In the genomic region with DNA sequence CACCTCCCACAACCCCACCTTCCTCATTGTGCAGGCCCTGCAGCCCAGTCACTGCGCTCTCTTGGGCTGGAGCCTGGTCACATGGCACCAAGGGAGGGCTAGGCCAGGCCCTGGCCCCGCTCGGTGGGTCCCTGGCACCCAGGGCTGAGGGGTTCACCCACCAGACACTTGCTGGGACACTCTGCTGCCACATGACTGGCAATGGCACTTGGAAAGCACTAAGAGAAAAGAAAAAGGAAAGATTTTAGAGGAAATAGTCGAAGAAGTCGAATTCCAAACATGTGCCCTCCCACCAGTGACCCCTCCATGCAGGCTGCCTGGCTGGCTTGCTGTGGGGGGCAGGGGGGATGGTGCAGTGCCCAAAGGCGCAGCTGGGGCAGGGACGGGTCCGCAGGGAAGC, we compare ENCODE assay signal across 23 cellular contexts. TPM values are rescaled to one million over a fixed set of nuclear protein-coding genes. Genes with fewer than 3 reads are reported as not detected.
DNase-seq lines count a peak whose midpoint lies in the region; ATAC-seq, FAIRE-seq and TF ChIP-seq lines count a peak whose summit lies in the region.
"Had no signal": no experiment of that assay in that cellular context is flagged by ENCODE, and none has a peak within 500 bp of the region (broad histone marks: within the 10 kb centered on the region; RNA-seq: fewer than 3 reads in every experiment).

No MANE protein-coding gene starts in this region.

- no peak overlapping the region for H4K91ac ChIP-seq in IMR-90 (ENCODE audit: insufficient read depth, low read depth, low read length)
- no peak overlapping the region for H4K91ac ChIP-seq in H1 (replicated peaks; ENCODE audit: insufficient read length, low read length)

- no peak overlapping the region for H2AK5ac ChIP-seq in IMR-90 (ENCODE audit: low read depth, low read length)
- H2AK5ac ChIP-seq in H1 (ENCODE audit: low read depth, low read length), result no peak overlapping the region

- no peak overlapping the region for H3K27ac Mint-ChIP-seq in neural progenitor cell
- H3K27ac Mint-ChIP-seq: HFFc6 had no signal

- H3K36me3 ChIP-seq in IMR-90 (ENCODE audit: control insufficient read depth, insufficient read depth, low read length) (no peaks in the 10 kb centered on the region), H1 (ENCODE audit: control insufficient read depth in 2 of 4, insufficient read depth in 4 of 4, low read length in 3 of 4) (no peaks in the 10 kb centered on the region), neural progenitor cell (no peaks in the 10 kb centered on the region)
- H3K36me3 ChIP-seq: HAP-1 had no signal

- no peaks in the 10 kb centered on the region for H3K36me3 Mint-ChIP-seq in neural progenitor cell
- H3K36me3 Mint-ChIP-seq: CD4-positive, alpha-beta memory T cell had no signal

- H2BK15ac ChIP-seq in IMR-90 (ENCODE audit: low read depth, low read length) (no peak overlapping the region), H1 (ENCODE audit: low read length) (no peak overlapping the region)

- H3K79me2 ChIP-seq in H1 (ENCODE audit: control insufficient read depth in 1 of 2, insufficient read depth in 2 of 2, low read length in 2 of 2), result no peaks in the 10 kb centered on the region
- H3K79me2 ChIP-seq in neural progenitor cell (ENCODE audit: low read depth), result no peaks in the 10 kb centered on the region

- no CpG with 5 or more reads among the region's 8 CpGs for WGBS in IMR-90 (ENCODE audit: extremely low coverage in 2 of 2, insufficient read length in 1 of 2), 2 experiments
- WGBS in H1 (ENCODE audit: extremely low coverage in 1 of 2, insufficient coverage in 1 of 2, insufficient read length in 1 of 2, insufficient replicate concordance in 2 of 2, low coverage in 1 of 2, low lambda C conversion rate in 2 of 2, missing lambda C conversion rate in 1 of 2), 2 experiments, result 85% methylated on average over 8 of the region's 8 CpGs; no CpG with 5 or more reads in 1 of the 2 experiments
- WGBS in lower leg skin, 2 donors, result 82 to 87% methylated on average over 8 of the region's 8 CpGs

- H3K18ac ChIP-seq in IMR-90 (ENCODE audit: low read depth, low read length), result no peak overlapping the region
- H3K18ac ChIP-seq in H1 (ENCODE audit: extremely low read depth, low read length), result no peak overlapping the region

- H3K23ac ChIP-seq in IMR-90 (ENCODE audit: low read depth, low read length) (no peak overlapping the region), H1 (ENCODE audit: insufficient read length) (no peak overlapping the region)

- no peak overlapping the region for H3K9ac ChIP-seq in IMR-90 (ENCODE audit: low read depth, low read length)
- H3K9ac ChIP-seq in H1 (replicated peaks in 1 of 4; ENCODE audit: extremely low read depth in 1 of 4, low read depth in 3 of 4, low read length in 3 of 4), result no peak overlapping the region
- peak overlapping the region; percentile 37 for H3K9ac ChIP-seq in neural progenitor cell
- H3K9ac ChIP-seq: GM23248 had no signal

- H3K27me3 ChIP-seq in IMR-90 (ENCODE audit: control insufficient read depth, insufficient read depth, low read length) (peaks cover 5% of the 10 kb centered on the region; the same call in 1 of the 2 replicates), H1 (replicated peaks in 1 of 4; ENCODE audit: control insufficient read depth in 3 of 4, extremely low read depth in 1 of 4, insufficient read depth in 3 of 4, low read length in 3 of 4) (no peaks in the 10 kb centered on the region), neural progenitor cell (no peaks in the 10 kb centered on the region)

- H3K27ac ChIP-seq in IMR-90 (ENCODE audit: insufficient read depth, low read length) (no peak overlapping the region), H1 (ENCODE audit: low read depth, low read length) (no peak overlapping the region), neural progenitor cell (no peak overlapping the region)
- H3K27ac ChIP-seq: GM23248 had no signal

- H2BK20ac ChIP-seq in IMR-90 (ENCODE audit: low read depth, low read length) (no peak overlapping the region), H1 (ENCODE audit: low read length) (no peak overlapping the region)

- H2BK120ac ChIP-seq in IMR-90 (ENCODE audit: low read depth, low read length), result no peak overlapping the region
- no peak overlapping the region for H2BK120ac ChIP-seq in H1 (replicated peaks; ENCODE audit: low read depth, low read length)

- H3K4me1 ChIP-seq in IMR-90 (ENCODE audit: control insufficient read depth, insufficient read depth, low read length) (no peaks in the 10 kb centered on the region), H1 (replicated peaks in 1 of 4; ENCODE audit: control insufficient read depth in 3 of 4, insufficient read depth in 4 of 4, low read length in 3 of 4) (no peaks in the 10 kb centered on the region; a peak in 1 of 7 replicates), neural progenitor cell (no peaks in the 10 kb centered on the region)
- H3K4me1 ChIP-seq: HAP-1 had no signal

- intact Hi-C loops in IMR-90 (cut with micrococcal nuclease) (no loop called here), lower leg skin (cut with DNase I; ENCODE audit: low total_unique reads) (no loop called here)

- H4K20me1 ChIP-seq in IMR-90 (ENCODE audit: insufficient read depth, low read length), result no peaks in the 10 kb centered on the region
- no peaks in the 10 kb centered on the region for H4K20me1 ChIP-seq in H1 (replicated peaks in 1 of 2; ENCODE audit: control insufficient read depth in 1 of 2, insufficient read depth in 2 of 2, low read length in 2 of 2)
- no peaks in the 10 kb centered on the region for H4K20me1 ChIP-seq in neural progenitor cell (ENCODE audit: low read depth)

- POLR2A ChIA-PET in IMR-90 (lab: Charles Lee; ENCODE audit: unreplicated experiment), result no interaction called here
- POLR2A ChIA-PET in H1 (lab: Charles Lee; ENCODE audit: partially characterized antibody), result no interaction called here

- no peak overlapping the region for H2AK9ac ChIP-seq in IMR-90 (replicated peaks; ENCODE audit: low read depth, low read length, poor library complexity)

- H3F3A ChIP-seq in neural progenitor cell (ENCODE audit: low read depth), result no peaks in the 10 kb centered on the region

- no peak for DNase-seq in IMR-90
- no peak for DNase-seq in H1 (ENCODE audit: low read depth in 1 of 2, low spot score in 2 of 2)
- no peak for DNase-seq in neural progenitor cell (ENCODE audit: low spot score)
- no peak for DNase-seq in nucleus accumbens (lab: John Stamatoyannopoulos, UW)
- no peak for DNase-seq in lower leg skin (ENCODE audit: low spot score in 2 of 2)
- DNase-seq in activated effector memory CD4-positive, alpha-beta T cell treated with anti-CD3 and anti-CD28 coated beads, Interleukin-2, amount 50 U/mL, for 16 hours, result no peak
- DNase-seq: C1 segment of cervical spinal cord; Calu3; CD4-positive, alpha-beta memory T cell; COR-L47; DMS53; DMS79 treated with DMSO at 0.1 percent for 48 hours; GF-D8; GM23248; HFFc6 had no signal

- no peak overlapping the region for H3K4me3 Mint-ChIP-seq in neural progenitor cell
- H3K4me3 Mint-ChIP-seq: CD4-positive, alpha-beta memory T cell; HFFc6 had no signal

- H3K27me3 Mint-ChIP-seq in neural progenitor cell (ENCODE audit: insufficient read depth, low read depth), result peaks cover 9% of the 10 kb centered on the region
- H3K27me3 Mint-ChIP-seq: CD4-positive, alpha-beta memory T cell had no signal

- H3K4me2 ChIP-seq in IMR-90 (ENCODE audit: low read depth, low read length) (no peak overlapping the region), H1 (ENCODE audit: insufficient read depth in 1 of 2, low read depth in 2 of 2, low read length in 2 of 2) (no peak overlapping the region), neural progenitor cell (no peak overlapping the region)

- no peak for TF ChIP-seq CTCF in IMR-90 (conservative IDR thresholded peaks at IDR 0.05; ENCODE audit: low read depth, low read length)
- TF ChIP-seq CTCF in H1 (IDR thresholded peaks at IDR 0.05; ENCODE audit: control extremely low read depth in 1 of 3, insufficient read depth in 1 of 3, low read depth in 1 of 3, low read length in 3 of 3), result no peak
- no peak for TF ChIP-seq CTCF in neural progenitor cell (IDR thresholded peaks at IDR 0.05)
- TF ChIP-seq CTCF in lower leg skin (IDR thresholded peaks at IDR 0.05), result no peak

- H3K4ac ChIP-seq in IMR-90 (ENCODE audit: low read depth, low read length), result no peak overlapping the region
- H3K4ac ChIP-seq in H1 (replicated peaks; ENCODE audit: insufficient read length, low read depth, low read length), result no peak overlapping the region

- peak overlapping the region; percentile 58 for H2AFZ ChIP-seq in IMR-90 (replicated peaks; ENCODE audit: low read length, poor library complexity)
- peak overlapping the region; percentile 39; the same call in 1 of the 2 replicates for H2AFZ ChIP-seq in H1 (ENCODE audit: low read length)
- no peak overlapping the region for H2AFZ ChIP-seq in neural progenitor cell (replicated peaks)
- H2AFZ ChIP-seq: GM23248 had no signal

- H3K4me1 Mint-ChIP-seq in neural progenitor cell, result peaks cover 6% of the 10 kb centered on the region
- H3K4me1 Mint-ChIP-seq: CD4-positive, alpha-beta memory T cell had no signal

- dilution Hi-C loops in IMR-90 (cut with HindIII; ENCODE audit: low sequenced_read_pairs, unreplicated experiment), result no loop called here

- H3K79me1 ChIP-seq in IMR-90 (ENCODE audit: low read depth in 1 of 2, low read length in 2 of 2) (no peaks in the 10 kb centered on the region), H1 (ENCODE audit: low read depth, low read length) (no peaks in the 10 kb centered on the region)

- H3K9me1 ChIP-seq in IMR-90 (ENCODE audit: insufficient read depth, low read length), result no peaks in the 10 kb centered on the region

- no TSS peak for BruUV-seq in IMR-90 (replicated peaks; lab: Mats Ljungman, UMichigan)

- TF ChIP-seq EP300 in H1 (IDR thresholded peaks at IDR 0.05; ENCODE audit: borderline replicate concordance in 1 of 2, low read depth in 2 of 2, low read length in 2 of 2), result no peak

- TF ChIP-seq RAD21 in IMR-90 (IDR thresholded peaks at IDR 0.05; ENCODE audit: low read length) (no peak), H1 (IDR thresholded peaks at IDR 0.05 in 1 of 2, conservative IDR thresholded peaks at IDR 0.05 in 1 of 2; ENCODE audit: low read depth in 2 of 2, low read length in 2 of 2) (no peak)

- H4K8ac ChIP-seq in IMR-90 (ENCODE audit: low read depth in 2 of 2, low read length in 2 of 2) (no peak overlapping the region), H1 (ENCODE audit: extremely low read depth, insufficient read depth, low read length) (peak overlapping the region; percentile 89)

- H3K9me3 ChIP-seq in IMR-90 (ENCODE audit: control insufficient read depth, insufficient read depth, low read length) (no peaks in the 10 kb centered on the region), H1 (ENCODE audit: insufficient read depth in 2 of 2, low read depth in 1 of 2, low read length in 1 of 2) (no peaks in the 10 kb centered on the region), neural progenitor cell (ENCODE audit: low read depth) (no peaks in the 10 kb centered on the region)
- H3K9me3 ChIP-seq: HAP-1 had no signal

- in situ Hi-C loops in IMR-90 (cut with MboI; ENCODE audit: low sequenced_read_pairs), result no loop called here

- ATAC-seq in IMR-90 (ENCODE audit: low read depth), result no peak

- H3K9me3 Mint-ChIP-seq in neural progenitor cell, result no peaks in the 10 kb centered on the region
- H3K9me3 Mint-ChIP-seq: CD4-positive, alpha-beta memory T cell; HFFc6 had no signal

- H3K23me2 ChIP-seq in H1 (ENCODE audit: low read depth, low read length), result no peaks in the 10 kb centered on the region

- H3K14ac ChIP-seq in IMR-90 (replicated peaks; ENCODE audit: low read depth, low read length) (no peak overlapping the region), H1 (ENCODE audit: insufficient read length) (no peak overlapping the region)

- TF ChIP-seq POLR2A in IMR-90 (IDR thresholded peaks at IDR 0.05; ENCODE audit: low read depth, low read length), result no peak
- TF ChIP-seq POLR2A in H1 (IDR thresholded peaks at IDR 0.05; ENCODE audit: control extremely low read depth in 1 of 2, low read depth in 2 of 2, low read length in 2 of 2), result no peak
- no peak for TF ChIP-seq POLR2A in lower leg skin (IDR thresholded peaks at IDR 0.05)

- CTCF ChIA-PET in IMR-90 (lab: Yijun Ruan, JAX), result no interaction called here
- CTCF ChIA-PET in H1 (lab: Charles Lee; ENCODE audit: partially characterized antibody), result no interaction called here

- no peak overlapping the region for H2BK12ac ChIP-seq in H1 (ENCODE audit: low read depth, low read length)

- no peak overlapping the region for H4K5ac ChIP-seq in IMR-90 (ENCODE audit: low read depth, low read length)
- H4K5ac ChIP-seq in H1 (ENCODE audit: insufficient read length, low read depth, low read length), result no peak overlapping the region

- H3K56ac ChIP-seq in IMR-90 (ENCODE audit: extremely low read depth, insufficient read depth, low read length) (no peak overlapping the region), H1 (replicated peaks; ENCODE audit: insufficient read length, low read depth, low read length) (no peak overlapping the region)

- H3K4me3 ChIP-seq in IMR-90 (ENCODE audit: insufficient read depth, low read depth, low read length) (no peak overlapping the region), H1 (ENCODE audit: extremely low read depth in 1 of 4, insufficient read depth in 2 of 4, low read depth in 3 of 4, low read length in 4 of 4) (no peak overlapping the region), neural progenitor cell (no peak overlapping the region), lower leg skin (ENCODE audit: low read depth, poor library complexity, severe bottlenecking) (no peak overlapping the region)
- H3K4me3 ChIP-seq: GM23248, HAP-1 had no signal

- FAIRE-seq in H1 (lab: Jason Lieb, UNC), result no peak
- FAIRE-seq: GM12891 had no signal

- H2BK5ac ChIP-seq in IMR-90 (ENCODE audit: low read depth, low read length, poor library complexity, severe bottlenecking) (no peak overlapping the region), H1 (ENCODE audit: low read depth, low read length) (no peak overlapping the region)

RNA-seq across cellular contexts. Expression of a gene that starts 12.3 kb away (rescaled TPM):
- total RNA-seq in IMR-90 (2012; rRNA removed), result not detected in 2 replicates
- not detected in 2 replicates for polyA plus RNA-seq in IMR-90 (2012; rRNA removed)
- polyA plus RNA-seq in IMR-90 (2012; cell fraction: cytosol; rRNA removed), result not detected in 2 replicates
- polyA plus RNA-seq in IMR-90 (2012; cell fraction: nucleus; rRNA removed; ENCODE audit: low replicate concordance), result not detected in 2 replicates
- total RNA-seq in H1 (2021; fragmentation: NEBNext Ultra II Directional; extraction: Animal tissue kit (Norgen Biotek cat#: 25700)), result not detected in 2 replicates
- not detected in 2 replicates for polyA plus RNA-seq in H1 (2011; rRNA removed)
- not detected for polyA plus RNA-seq in H1 (2011; cell fraction: cytosol; rRNA removed)
- not detected for polyA plus RNA-seq in H1 (2011; cell fraction: nucleus; rRNA removed)
- not detected in 4 replicates for polyA plus RNA-seq in H1 (2012, experiment 1 of 2)
- polyA plus RNA-seq in H1 (2012, experiment 2 of 2), result not detected
- polyA plus RNA-seq in H1 (2013, experiment 1 of 2), result not detected
- not detected for polyA plus RNA-seq in H1 (2013, experiment 2 of 2)
- polyA minus RNA-seq in H1 (2011; rRNA and poly(A)+ RNA removed), result not detected in 2 replicates
- not detected for polyA minus RNA-seq in H1 (2011; cell fraction: cytosol; rRNA and poly(A)+ RNA removed)
- polyA minus RNA-seq in H1 (2011; cell fraction: nucleus; rRNA and poly(A)+ RNA removed), result not detected
- not detected in 2 replicates for total RNA-seq in neural progenitor cell (ENCODE audit: low replicate concordance)
- not detected for total RNA-seq in lower leg skin
- total RNA-seq: A172; A673; Calu3; CD4-positive, alpha-beta memory T cell; Daoy; G401; GM23248; H4; HFFc6 had no signal
- polyA plus RNA-seq: BJ; CD4-positive, alpha-beta memory T cell; GM23248 had no signal

RNA-seq across cellular contexts. Expression of a gene that starts 14.9 kb away (rescaled TPM):
- total RNA-seq in IMR-90 (2012; rRNA removed) (not detected in 2 replicates), neural progenitor cell (ENCODE audit: low replicate concordance) (not detected in 2 replicates), lower leg skin (1 to 10 TPM in 2 of 4 donors, under 1 TPM in 2; 0.15 to 2.1 (median 1.0) TPM)
- polyA plus RNA-seq in IMR-90 (2012; rRNA removed) (0.07 and 0.10 TPM in 2 replicates), H1 (2011; rRNA removed) (0.17 and 0.20 TPM in 2 replicates)
- 0.02 and 0.19 TPM in 2 replicates for polyA plus RNA-seq in IMR-90 (2012; cell fraction: cytosol; rRNA removed)
- 0.05 and 0.08 TPM in 2 replicates for polyA plus RNA-seq in IMR-90 (2012; cell fraction: nucleus; rRNA removed; ENCODE audit: low replicate concordance)
- not detected in 2 replicates for total RNA-seq in H1 (2021; fragmentation: NEBNext Ultra II Directional; extraction: Animal tissue kit (Norgen Biotek cat#: 25700))
- 0.12 TPM for polyA plus RNA-seq in H1 (2011; cell fraction: cytosol; rRNA removed)
- 0.34 TPM for polyA plus RNA-seq in H1 (2011; cell fraction: nucleus; rRNA removed)
- 0.09 to 0.28 TPM (median 0.19 TPM) in 3 of 4 replicates, not detected in the other for polyA plus RNA-seq in H1 (2012, experiment 1 of 2)
- 0.08 TPM for polyA plus RNA-seq in H1 (2012, experiment 2 of 2)
- polyA plus RNA-seq in H1 (2013, experiment 1 of 2), result 0.08 TPM
- polyA plus RNA-seq in H1 (2013, experiment 2 of 2), result 0.09 TPM
- 0.29 and 0.44 TPM in 2 replicates for polyA minus RNA-seq in H1 (2011; rRNA and poly(A)+ RNA removed)
- polyA minus RNA-seq in H1 (2011; cell fraction: cytosol; rRNA and poly(A)+ RNA removed), result not detected
- polyA minus RNA-seq in H1 (2011; cell fraction: nucleus; rRNA and poly(A)+ RNA removed), result not detected
- total RNA-seq: Calu3; CD4-positive, alpha-beta memory T cell; Daoy; G401; GM23248; HFFc6 had no signal
- polyA plus RNA-seq: GM23248 had no signal

RNA-seq across cellular contexts. Expression of a gene that starts 19.4 kb away (rescaled TPM):
- total RNA-seq in IMR-90 (2012; rRNA removed) (0.72 and 0.83 TPM in 2 replicates), neural progenitor cell (ENCODE audit: low replicate concordance) (0.99 TPM in 1 of 2 replicates, not detected in the other), lower leg skin (1 to 10 TPM in 2 of 4 donors, under 1 TPM in 1, not detected in 1; 0.13 to 1.7 (median 1.6) TPM)
- polyA plus RNA-seq in IMR-90 (2012; rRNA removed) (0.83 and 1.4 TPM in 2 replicates), H1 (2011; rRNA removed) (0.13 and 0.32 TPM in 2 replicates)
- polyA plus RNA-seq in IMR-90 (2012; cell fraction: cytosol; rRNA removed), result 0.31 and 0.67 TPM in 2 replicates
- polyA plus RNA-seq in IMR-90 (2012; cell fraction: nucleus; rRNA removed; ENCODE audit: low replicate concordance), result 10.7 and 19.6 TPM in 2 replicates
- total RNA-seq in H1 (2021; fragmentation: NEBNext Ultra II Directional; extraction: Animal tissue kit (Norgen Biotek cat#: 25700)), result not detected in 2 replicates
- 0.37 TPM for polyA plus RNA-seq in H1 (2011; cell fraction: cytosol; rRNA removed)
- 0.31 TPM for polyA plus RNA-seq in H1 (2011; cell fraction: nucleus; rRNA removed)
- polyA plus RNA-seq in H1 (2012, experiment 1 of 2), result 0.07 TPM in 1 of 4 replicates, not detected in the others
- not detected for polyA plus RNA-seq in H1 (2012, experiment 2 of 2)
- 0.14 TPM for polyA plus RNA-seq in H1 (2013, experiment 1 of 2)
- polyA plus RNA-seq in H1 (2013, experiment 2 of 2), result 0.06 TPM
- 0.16 TPM in 1 of 2 replicates, not detected in the other for polyA minus RNA-seq in H1 (2011; rRNA and poly(A)+ RNA removed)
- polyA minus RNA-seq in H1 (2011; cell fraction: cytosol; rRNA and poly(A)+ RNA removed), result not detected
- polyA minus RNA-seq in H1 (2011; cell fraction: nucleus; rRNA and poly(A)+ RNA removed), result 0.80 TPM
- total RNA-seq: A673; Calu3; CD4-positive, alpha-beta memory T cell; G401; GM23248 had no signal
- polyA plus RNA-seq: CD4-positive, alpha-beta memory T cell; GM23248 had no signal

RNA-seq across cellular contexts. Expression of a gene that starts 57.8 kb away (rescaled TPM):
- total RNA-seq in IMR-90 (2012; rRNA removed) (not detected in 2 replicates), neural progenitor cell (ENCODE audit: low replicate concordance) (0.15 TPM in 1 of 2 replicates, not detected in the other), lower leg skin (not detected)
- polyA plus RNA-seq in IMR-90 (2012; rRNA removed) (not detected in 2 replicates), H1 (2011; rRNA removed) (0.15 and 0.17 TPM in 2 replicates)
- polyA plus RNA-seq in IMR-90 (2012; cell fraction: cytosol; rRNA removed), result 0.01 TPM in 1 of 2 replicates, not detected in the other
- 0.04 and 0.05 TPM in 2 replicates for polyA plus RNA-seq in IMR-90 (2012; cell fraction: nucleus; rRNA removed; ENCODE audit: low replicate concordance)
- total RNA-seq in H1 (2021; fragmentation: NEBNext Ultra II Directional; extraction: Animal tissue kit (Norgen Biotek cat#: 25700)), result 0.08 and 0.20 TPM in 2 replicates
- polyA plus RNA-seq in H1 (2011; cell fraction: cytosol; rRNA removed), result 0.18 TPM
- 0.63 TPM for polyA plus RNA-seq in H1 (2011; cell fraction: nucleus; rRNA removed)
- polyA plus RNA-seq in H1 (2012, experiment 1 of 2), result 0.10 to 0.20 TPM (median 0.13 TPM) in 4 replicates
- polyA plus RNA-seq in H1 (2012, experiment 2 of 2), result not detected
- polyA plus RNA-seq in H1 (2013, experiment 1 of 2), result 0.04 TPM
- polyA plus RNA-seq in H1 (2013, experiment 2 of 2), result 0.02 TPM
- 0.06 and 0.12 TPM in 2 replicates for polyA minus RNA-seq in H1 (2011; rRNA and poly(A)+ RNA removed)
- 0.29 TPM for polyA minus RNA-seq in H1 (2011; cell fraction: cytosol; rRNA and poly(A)+ RNA removed)
- polyA minus RNA-seq in H1 (2011; cell fraction: nucleus; rRNA and poly(A)+ RNA removed), result 0.90 TPM
- total RNA-seq: A172; A673; Calu3; CD4-positive, alpha-beta memory T cell; Daoy; G401; GM23248; H4; HFFc6 had no signal
- polyA plus RNA-seq: BJ; CD4-positive, alpha-beta memory T cell; GM23248 had no signal
